ENCODE assay signal across 8 cellular contexts in the genomic region with DNA sequence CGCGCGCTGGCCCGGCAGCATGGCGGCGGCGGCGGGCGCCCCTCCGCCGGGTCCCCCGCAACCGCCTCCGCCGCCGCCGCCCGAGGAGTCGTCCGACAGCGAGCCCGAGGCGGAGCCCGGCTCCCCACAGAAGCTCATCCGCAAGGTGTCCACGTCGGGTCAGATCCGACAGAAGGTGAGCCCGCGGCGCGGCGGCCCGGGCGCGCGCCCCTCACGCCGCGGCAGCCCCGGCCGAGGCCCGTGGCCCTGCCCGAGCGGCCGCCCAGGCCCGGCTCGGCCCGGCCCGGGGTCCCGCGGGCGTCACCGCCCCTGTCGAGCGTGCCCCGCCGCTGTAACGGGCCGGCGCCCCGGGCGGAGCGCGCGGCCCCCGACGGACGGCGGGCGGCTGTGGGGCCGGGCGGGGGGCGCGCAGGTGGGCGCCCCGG. TPM values are rescaled to one million over a fixed set of nuclear protein-coding genes. Genes with fewer than 3 reads are reported as not detected.
A peak's percentile ranks its signal among the peaks of the same experiment; 100 is the strongest.
DNase-seq lines count a peak whose midpoint lies in the region; ATAC-seq, FAIRE-seq and TF ChIP-seq lines count a peak whose summit lies in the region.

No MANE protein-coding gene starts in this region.

- peak; percentile 47 for DNase-seq in activated T-helper 1 cell treated with anti-CD3 and anti-CD28 coated beads, Interleukin-12 subunit alpha, Interleukin-12 subunit beta, Interleukin-2, Interleukin-4 antibody, amounts not matched to agents 30 ng/mL and 10 ng/mL and 1 ng/mL, durations not matched to agents 14 hours and 24 hours and 36 hours (ENCODE audit: low spot score)
- DNase-seq in dermis blood vessel endothelial cell (no peak), SK-N-DZ (ENCODE audit: low spot score) (no peak), GM12891 (ENCODE audit: insufficient read length, low spot score) (no peak)
- no peak for DNase-seq in effector CD8-positive, alpha-beta T cell (lab: John Stamatoyannopoulos, UW)

- H3K27me3 Mint-ChIP-seq in activated T-helper 1 cell treated with anti-CD3 and anti-CD28 coated beads, Interleukin-12 subunit alpha, Interleukin-12 subunit beta, Interleukin-2, Interleukin-4 antibody, amounts not matched to agents 30 ng/mL and 10 ng/mL and 1 ng/mL, durations not matched to agents 14 hours and 24 hours and 36 hours (ENCODE audit: insufficient read depth), result no peaks in the 10 kb centered on the region

- peak overlapping the region; percentile 56 for H3K4me3 ChIP-seq in mesodermal cell (ENCODE audit: extremely low read depth, insufficient read depth, low read length, poor library complexity, severe bottlenecking)

- no peak for TF ChIP-seq POLR2A in GM12891 (IDR thresholded peaks at IDR 0.05; ENCODE audit: low read depth, low read length)

- ATAC-seq in GM18909 (IDR thresholded peaks at IDR 0.05; ENCODE audit: poor library complexity, unreplicated experiment), result peak; percentile 43
- ATAC-seq in HG02852 (IDR thresholded peaks at IDR 0.05; ENCODE audit: unreplicated experiment), result peak; percentile 13

- intact Hi-C loops in activated T-helper 1 cell treated with anti-CD3 and anti-CD28 coated beads, Interleukin-12 subunit alpha, Interleukin-12 subunit beta, Interleukin-2, Interleukin-4 antibody, amounts not matched to agents 30 ng/mL and 10 ng/mL and 1 ng/mL, durations not matched to agents 14 hours and 24 hours and 36 hours (cut with micrococcal nuclease), result loop anchor here (1.0 to 5.0 kb wide), 5 partner anchors 24 to 748 kb away; no protein-coding TSS in a partner anchor

- H3K4me1 Mint-ChIP-seq in activated T-helper 1 cell treated with anti-CD3 and anti-CD28 coated beads, Interleukin-12 subunit alpha, Interleukin-12 subunit beta, Interleukin-2, Interleukin-4 antibody, amounts not matched to agents 30 ng/mL and 10 ng/mL and 1 ng/mL, durations not matched to agents 14 hours and 24 hours and 36 hours (ENCODE audit: low read depth), result peaks cover 67% of the 10 kb centered on the region

- WGBS in mesodermal cell (ENCODE audit: insufficient coverage in 2 of 2), 2 experiments, result 0 to 1% methylated on average over 35 to 68 of the region's 77 CpGs

- peaks cover 28% of the 10 kb centered on the region for H3K4me1 ChIP-seq in mesodermal cell (ENCODE audit: control insufficient read depth, insufficient read depth, low read length, poor library complexity, severe bottlenecking)

- no peaks in the 10 kb centered on the region for H3K9me3 Mint-ChIP-seq in activated T-helper 1 cell treated with anti-CD3 and anti-CD28 coated beads, Interleukin-12 subunit alpha, Interleukin-12 subunit beta, Interleukin-2, Interleukin-4 antibody, amounts not matched to agents 30 ng/mL and 10 ng/mL and 1 ng/mL, durations not matched to agents 14 hours and 24 hours and 36 hours

- no peaks in the 10 kb centered on the region for H3K36me3 ChIP-seq in mesodermal cell (ENCODE audit: control insufficient read depth, insufficient read depth, low read length)

- peaks cover 23% of the 10 kb centered on the region for H3K36me3 Mint-ChIP-seq in activated T-helper 1 cell treated with anti-CD3 and anti-CD28 coated beads, Interleukin-12 subunit alpha, Interleukin-12 subunit beta, Interleukin-2, Interleukin-4 antibody, amounts not matched to agents 30 ng/mL and 10 ng/mL and 1 ng/mL, durations not matched to agents 14 hours and 24 hours and 36 hours (ENCODE audit: low read depth)

- no peaks in the 10 kb centered on the region for H3K9me3 ChIP-seq in mesodermal cell (ENCODE audit: control insufficient read depth, low read length)

- H3K27ac Mint-ChIP-seq in activated T-helper 1 cell treated with anti-CD3 and anti-CD28 coated beads, Interleukin-12 subunit alpha, Interleukin-12 subunit beta, Interleukin-2, Interleukin-4 antibody, amounts not matched to agents 30 ng/mL and 10 ng/mL and 1 ng/mL, durations not matched to agents 14 hours and 24 hours and 36 hours, result no peak overlapping the region

- H3K4me3 Mint-ChIP-seq in activated T-helper 1 cell treated with anti-CD3 and anti-CD28 coated beads, Interleukin-12 subunit alpha, Interleukin-12 subunit beta, Interleukin-2, Interleukin-4 antibody, amounts not matched to agents 30 ng/mL and 10 ng/mL and 1 ng/mL, durations not matched to agents 14 hours and 24 hours and 36 hours, result peak overlapping the region; percentile 50

- no peak overlapping the region for H3K27ac ChIP-seq in mesodermal cell (ENCODE audit: low read depth, low read length, severe bottlenecking)

- no peak for FAIRE-seq in GM12891 (lab: Jason Lieb, UNC)

TF ChIP-seq in GM12891, 5 proteins besides CTCF, POLR2A, EP300 and RAD21:
- TF ChIP-seq POU2F2 (IDR thresholded peaks at IDR 0.05; ENCODE audit: low read depth, low read length), result no peak
- TF ChIP-seq TAF1 (IDR thresholded peaks at IDR 0.05; ENCODE audit: low read depth, low read length), result no peak
- TF ChIP-seq SPI1 (IDR thresholded peaks at IDR 0.05; ENCODE audit: low read depth, low read length), result no peak
- TF ChIP-seq PAX5 (IDR thresholded peaks at IDR 0.05; ENCODE audit: insufficient read depth, low read length, severe bottlenecking), result no peak
- no peak for TF ChIP-seq POLR2AphosphoS5 (IDR thresholded peaks at IDR 0.05; ENCODE audit: low read depth, low read length)

RNA-seq across cellular contexts. Expression of a gene that starts 0.2 kb away (rescaled TPM):
- 42.5 and 43.7 TPM in 2 replicates for total RNA-seq in activated T-helper 1 cell treated with anti-CD3 and anti-CD28 coated beads, Interleukin-12 subunit alpha, Interleukin-12 subunit beta, Interleukin-2, Interleukin-4 antibody, amounts not matched to agents 30 ng/mL and 10 ng/mL and 1 ng/mL, durations not matched to agents 14 hours and 24 hours and 36 hours
- 23.6 TPM for polyA plus RNA-seq in mesodermal cell (2013, experiment 1 of 2)
- 22.2 TPM for polyA plus RNA-seq in mesodermal cell (2013, experiment 2 of 2)
- 12.2 and 12.3 TPM in 2 replicates for total RNA-seq in dermis blood vessel endothelial cell
- 15.9 and 21.3 TPM in 2 replicates for polyA plus RNA-seq in SK-N-DZ (2014; cell fraction: cytosol; rRNA removed)
- polyA plus RNA-seq in SK-N-DZ (2014; cell fraction: nucleus; rRNA removed), result 45.7 and 52.6 TPM in 2 replicates
- polyA plus RNA-seq in GM12891 (2012; ENCODE audit: low read depth, missing spikeins), result 53.7 TPM

RNA-seq across cellular contexts. Expression of a gene that starts 46.9 kb away (rescaled TPM):
- 0.08 and 0.32 TPM in 2 replicates for total RNA-seq in activated T-helper 1 cell treated with anti-CD3 and anti-CD28 coated beads, Interleukin-12 subunit alpha, Interleukin-12 subunit beta, Interleukin-2, Interleukin-4 antibody, amounts not matched to agents 30 ng/mL and 10 ng/mL and 1 ng/mL, durations not matched to agents 14 hours and 24 hours and 36 hours
- polyA plus RNA-seq in mesodermal cell (2013, experiment 1 of 2), result not detected
- not detected for polyA plus RNA-seq in mesodermal cell (2013, experiment 2 of 2)
- total RNA-seq in dermis blood vessel endothelial cell, result 0.19 TPM in 1 of 2 replicates, not detected in the other
- 0.19 TPM in 1 of 2 replicates, not detected in the other for polyA plus RNA-seq in SK-N-DZ (2014; cell fraction: cytosol; rRNA removed)
- 0.05 TPM in 1 of 2 replicates, not detected in the other for polyA plus RNA-seq in SK-N-DZ (2014; cell fraction: nucleus; rRNA removed)
- not detected for polyA plus RNA-seq in GM12891 (2012; ENCODE audit: low read depth, missing spikeins)
